In genomic region chr6:16265351-16266341, GRCh38 we compare ENCODE assay signal across 18 cellular contexts. TPM values are rescaled to one million over a fixed set of nuclear protein-coding genes. Genes with fewer than 3 reads are reported as not detected.
DNase-seq lines count a peak whose midpoint lies in the region; ATAC-seq and TF ChIP-seq lines count a peak whose summit lies in the region.
"Had no signal": no experiment of that assay in that cellular context is flagged by ENCODE, and none has a peak within 500 bp of the region (broad histone marks: within the 10 kb centered on the region; RNA-seq: fewer than 3 reads in every experiment).

No MANE protein-coding gene starts in this region.

- dilution Hi-C loops in mammary epithelial cell (cut with HindIII; ENCODE audit: low sequenced_read_pairs) = no loop called here

- no peaks in the 10 kb centered on the region for H3K36me3 ChIP-seq in mammary epithelial cell (ENCODE audit: insufficient read depth, low read length)
- H3K36me3 ChIP-seq: MG63 had no signal

- H3K27me3 ChIP-seq in mammary epithelial cell (ENCODE audit: insufficient read depth, low read length) = no peaks in the 10 kb centered on the region
- H3K27me3 ChIP-seq: MG63 had no signal

- no peak overlapping the region for H3K4me3 ChIP-seq in mammary epithelial cell (replicated peaks in 1 of 3; ENCODE audit: insufficient read depth in 1 of 3, low read depth in 2 of 3, low read length in 3 of 3)
- no peak overlapping the region for H3K4me3 ChIP-seq in NB4 (ENCODE audit: low read depth, low read length)
- H3K4me3 ChIP-seq: MG63 had no signal

- peak; percentile 81 for ATAC-seq in stimulated activated effector memory CD8-positive, alpha-beta T cell treated with anti-CD3 and anti-CD28 coated beads, Interleukin-12 subunit alpha, Interleukin-12 subunit beta, amount 100 ng/mL, for 72 hours
- ATAC-seq in HG02798 (IDR thresholded peaks at IDR 0.05; ENCODE audit: poor library complexity, unreplicated experiment) (no peak), GM18909 (IDR thresholded peaks at IDR 0.05; ENCODE audit: poor library complexity, unreplicated experiment) (no peak)
- ATAC-seq: HepG2 had no signal

- H3K4me2 ChIP-seq in mammary epithelial cell (ENCODE audit: insufficient read depth, low read depth, low read length) = no peak overlapping the region
- H3K4me2 ChIP-seq: KMS-11 had no signal

- no peaks in the 10 kb centered on the region for H3K36me3 Mint-ChIP-seq in MCF 10A (ENCODE audit: insufficient read depth, unreplicated experiment)
- no peaks in the 10 kb centered on the region for H3K36me3 Mint-ChIP-seq in stimulated activated effector memory CD8-positive, alpha-beta T cell treated with anti-CD3 and anti-CD28 coated beads, Interleukin-12 subunit alpha, Interleukin-12 subunit beta, amount 100 ng/mL, for 72 hours

- BruUV-seq in mammary epithelial cell (replicated peaks; lab: Mats Ljungman, UMichigan) (TSS peak; percentile 29), MCF 10A (replicated peaks; lab: Mats Ljungman, UMichigan) (no TSS peak)

- no peaks in the 10 kb centered on the region for H3K9me3 ChIP-seq in mammary epithelial cell (replicated peaks; ENCODE audit: insufficient read depth, low read length)
- H3K9me3 ChIP-seq: MG63 had no signal

- CTCF ChIA-PET in mammary epithelial cell (lab: Charles Lee; ENCODE audit: low non-redundant PET) (no interaction called here), MCF 10A (lab: Yijun Ruan, JAX) (interaction anchor here (2.5 kb wide), 1 partner anchor 12 kb away, joined by 11 read pairs; no protein-coding TSS in a partner anchor)

- H3K27me3 Mint-ChIP-seq in MCF 10A (ENCODE audit: insufficient read depth, unreplicated experiment) = no peaks in the 10 kb centered on the region

- H3K4me3 Mint-ChIP-seq in MCF 10A (ENCODE audit: unreplicated experiment) = no peak overlapping the region
- no peak overlapping the region for H3K4me3 Mint-ChIP-seq in stimulated activated effector memory CD8-positive, alpha-beta T cell treated with anti-CD3 and anti-CD28 coated beads, Interleukin-12 subunit alpha, Interleukin-12 subunit beta, amount 100 ng/mL, for 72 hours

- H3K27ac Mint-ChIP-seq in MCF 10A (ENCODE audit: low read depth, unreplicated experiment) = no peak overlapping the region
- no peak overlapping the region for H3K27ac Mint-ChIP-seq in stimulated activated effector memory CD8-positive, alpha-beta T cell treated with anti-CD3 and anti-CD28 coated beads, Interleukin-12 subunit alpha, Interleukin-12 subunit beta, amount 100 ng/mL, for 72 hours

- POLR2A ChIA-PET in MCF 10A (lab: Yijun Ruan, JAX) = interaction anchor here (0.7 kb wide), 1 partner anchor 59 kb away, joined by 3 read pairs; no protein-coding TSS in a partner anchor

- 92% methylated on average over 31 of the region's 31 CpGs for WGBS in mammary epithelial cell (ENCODE audit: low coverage, missing lambda C conversion rate)

- TF ChIP-seq POLR2A in NB4 (IDR thresholded peaks at IDR 0.05; ENCODE audit: extremely low read depth, insufficient read length) (no peak), erythroblast (IDR thresholded peaks at IDR 0.05; ENCODE audit: low read length) (no peak)

- TF ChIP-seq CTCF in mammary epithelial cell (conservative IDR thresholded peaks at IDR 0.05 in 1 of 2, IDR thresholded peaks at IDR 0.05 in 1 of 2; ENCODE audit: extremely low read depth in 1 of 2, insufficient read depth in 1 of 2, low read depth in 1 of 2, low read length in 2 of 2) = no peak
- no peak for TF ChIP-seq CTCF in MCF 10A (IDR thresholded peaks at IDR 0.05; ENCODE audit: unreplicated experiment)
- no peak for TF ChIP-seq CTCF in NB4 (IDR thresholded peaks at IDR 0.05; ENCODE audit: low read depth, low read length)

- no peaks in the 10 kb centered on the region for H3K4me1 ChIP-seq in mammary epithelial cell (ENCODE audit: insufficient read depth, low read length)

- H3K9me3 Mint-ChIP-seq in MCF 10A (ENCODE audit: unreplicated experiment) = no peaks in the 10 kb centered on the region
- no peaks in the 10 kb centered on the region for H3K9me3 Mint-ChIP-seq in stimulated activated effector memory CD8-positive, alpha-beta T cell treated with anti-CD3 and anti-CD28 coated beads, Interleukin-12 subunit alpha, Interleukin-12 subunit beta, amount 100 ng/mL, for 72 hours

- no peaks in the 10 kb centered on the region for H4K20me1 ChIP-seq in mammary epithelial cell (ENCODE audit: insufficient read depth, low read length)

- no peaks in the 10 kb centered on the region for H3K79me2 ChIP-seq in mammary epithelial cell (ENCODE audit: insufficient read depth, low read length)

- no peak overlapping the region for H2AFZ ChIP-seq in mammary epithelial cell (ENCODE audit: low read depth, low read length)

- intact Hi-C loops in mammary epithelial cell (cut with micrococcal nuclease) (no loop called here), MCF 10A (cut with micrococcal nuclease) (no loop called here)

- no peak overlapping the region for H3K27ac ChIP-seq in mammary epithelial cell (ENCODE audit: insufficient read depth, low read depth, low read length)
- H3K27ac ChIP-seq: C4-2B, KMS-11 had no signal

- DNase-seq in mammary epithelial cell = no peak
- no peak for DNase-seq in MCF 10A (ENCODE audit: unreplicated experiment)
- DNase-seq in NB4 (ENCODE audit: low read depth) = peak; percentile 34
- peak; percentile 26 to 56 for DNase-seq in erythroblast (lab: John Stamatoyannopoulos, UW)
- DNase-seq in stimulated activated effector memory CD8-positive, alpha-beta T cell treated with anti-CD3 and anti-CD28 coated beads, Interleukin-12 subunit alpha, Interleukin-12 subunit beta, amount 100 ng/mL, for 72 hours (ENCODE audit: low spot score in 2 of 2) = no peak
- no peak for DNase-seq in NCI-H446 (lab: John Stamatoyannopoulos, UW)
- DNase-seq: COR-L47, DMS153, MG63, NCI-H1092 treated with DMSO at 0.1 percent for 48 hours, NCI-H1694, NCI-H226, NCI-H526 had no signal

- H3K4me1 Mint-ChIP-seq in MCF 10A (ENCODE audit: insufficient read depth, unreplicated experiment) = no peaks in the 10 kb centered on the region
- H3K4me1 Mint-ChIP-seq in stimulated activated effector memory CD8-positive, alpha-beta T cell treated with anti-CD3 and anti-CD28 coated beads, Interleukin-12 subunit alpha, Interleukin-12 subunit beta, amount 100 ng/mL, for 72 hours = no peaks in the 10 kb centered on the region

- in situ Hi-C loops in mammary epithelial cell (cut with MboI; ENCODE audit: low sequenced_read_pairs in 2 of 2) = no loop called here

- H3K9ac ChIP-seq in mammary epithelial cell (ENCODE audit: insufficient read depth, low read length) = no peak overlapping the region
- H3K9ac ChIP-seq: KMS-11 had no signal

RNA-seq across cellular contexts. Expression of gene GMPR, which starts 27.3 kb away (rescaled TPM):
- total RNA-seq in mammary epithelial cell (under 1 TPM; 0.45 to 0.83 TPM), MCF 10A (2022) (1.9 and 3.0 TPM in 2 replicates)
- 3.2 TPM for polyA plus RNA-seq in mammary epithelial cell
- polyA minus RNA-seq in mammary epithelial cell = 15.0 TPM
- total RNA-seq: HepG2 had no signal
- polyA plus RNA-seq: HepG2 had no signal

Comparison
In these comparisons a context has a peak if more than half of its experiments do, and no peak if none do; other contexts are left out.
1. DNase-seq: peak in NB4 (single experiment) and erythroblast (2 of 2); none in mammary epithelial cell (single experiment), MCF 10A (single experiment), stimulated activated effector memory CD8-positive, alpha-beta T cell treated with anti-CD3 and anti-CD28 coated beads, Interleukin-12 subunit alpha, Interleukin-12 subunit beta, amount 100 ng/mL, for 72 hours (0 of 2) and NCI-H446 (0 of 2).